33 cellular contexts compared by ENCODE assay signal in genomic region chr19:51548213-51548651, GRCh38. TPM values are rescaled to one million over a fixed set of nuclear protein-coding genes. Genes with fewer than 3 reads are reported as not detected.
A peak's percentile ranks its signal among the peaks of the same experiment; 100 is the strongest.
DNase-seq lines count a peak whose midpoint lies in the region; ATAC-seq, FAIRE-seq and TF ChIP-seq lines count a peak whose summit lies in the region.
"Had no signal": no experiment of that assay in that cellular context is flagged by ENCODE, and none has a peak within 500 bp of the region (broad histone marks: within the 10 kb centered on the region; RNA-seq: fewer than 3 reads in every experiment).

No MANE protein-coding gene starts in this region.

- peak overlapping the region; percentile 88 to 98 for H3K9ac ChIP-seq in K562 (ENCODE audit: insufficient read depth in 1 of 2, low read depth in 2 of 2, low read length in 2 of 2)

- H3K9me3 ChIP-seq in K562 (replicated peaks; ENCODE audit: control insufficient read depth, insufficient read depth, low read depth, low read length) (no peaks in the 10 kb centered on the region), osteoblast (ENCODE audit: low read depth, low read length) (no peaks in the 10 kb centered on the region)
- H3K9me3 ChIP-seq: gastroesophageal sphincter, right lobe of liver, spleen, uterus had no signal

- H3K4me1 ChIP-seq in K562 (replicated peaks in 1 of 2; ENCODE audit: control insufficient read depth in 2 of 2, insufficient read depth in 2 of 2, low read length in 2 of 2) (peaks cover 51 to 52% of the 10 kb centered on the region in 2 experiments), osteoblast (ENCODE audit: insufficient read depth, low read length) (peaks cover 21% of the 10 kb centered on the region)
- H3K4me1 ChIP-seq: gastroesophageal sphincter, right lobe of liver, stomach, uterus had no signal

- peak overlapping the region; percentile 35 for H3K4me3 ChIP-seq in Jurkat, Clone E6-1 (ENCODE audit: low read length)
- H3K4me3 ChIP-seq in K562: peak overlapping the region; percentile 51
- no peak overlapping the region for H3K4me3 ChIP-seq in osteoblast (ENCODE audit: insufficient read depth, low read length)
- H3K4me3 ChIP-seq: gastroesophageal sphincter, GM23338, right lobe of liver, spleen, stomach, uterus had no signal

- 3% methylated on average over 5 of the region's 5 CpGs for WGBS in K562 (ENCODE audit: insufficient coverage, low coverage, missing lambda C conversion rate)

- peak overlapping the region; percentile 16; the same call in 1 of the 2 replicates for H2AFZ ChIP-seq in K562 (ENCODE audit: low read depth, low read length)
- H2AFZ ChIP-seq in osteoblast (ENCODE audit: low read length): no peak overlapping the region
- H2AFZ ChIP-seq: GM23338 had no signal

- TF ChIP-seq POLR2A in K562 (conservative IDR thresholded peaks at IDR 0.05): no peak; the same call in 1 of the 2 replicates

- no TSS peak for BruUV-seq in K562 (replicated peaks; lab: Mats Ljungman, UMichigan)

- peaks cover 25% of the 10 kb centered on the region for H3K27me3 Mint-ChIP-seq in activated CD4-positive, alpha-beta T cell treated with anti-CD3 and anti-CD28 coated beads, Interleukin-2, amount 10 ng/mL, durations not matched to agents 24 days and 14 days

- peak; percentile 2 for ATAC-seq in K562
- no peak for ATAC-seq in stimulated activated effector memory CD8-positive, alpha-beta T cell treated with anti-CD3 and anti-CD28 coated beads, Interleukin-12 subunit alpha, Interleukin-12 subunit beta, amount 100 ng/mL, for 72 hours
- ATAC-seq: gastroesophageal sphincter, GM23338, left colon had no signal

- peak overlapping the region; percentile 100 for H3K27ac ChIP-seq in K562 (ENCODE audit: extremely low read depth, low read depth, low read length)
- H3K27ac ChIP-seq in osteoblast (ENCODE audit: low read depth, low read length): peak overlapping the region; percentile 81
- H3K27ac ChIP-seq: gastroesophageal sphincter, right lobe of liver, stomach, uterus had no signal

- peak overlapping the region; percentile 98 for H3K4me2 ChIP-seq in K562 (ENCODE audit: insufficient read depth, low read length)
- H3K4me2 ChIP-seq in osteoblast (ENCODE audit: insufficient read depth, low read length): no peak overlapping the region
- H3K4me2 ChIP-seq: GM23338 had no signal

- no peaks in the 10 kb centered on the region for H3K36me3 Mint-ChIP-seq in activated CD4-positive, alpha-beta T cell treated with anti-CD3 and anti-CD28 coated beads, Interleukin-2, amount 10 ng/mL, durations not matched to agents 24 days and 14 days (ENCODE audit: low read depth)
- no peaks in the 10 kb centered on the region for H3K36me3 Mint-ChIP-seq in stimulated activated effector memory CD8-positive, alpha-beta T cell treated with anti-CD3 and anti-CD28 coated beads, Interleukin-12 subunit alpha, Interleukin-12 subunit beta, amount 100 ng/mL, for 72 hours
- H3K36me3 Mint-ChIP-seq: activated naive CD8-positive, alpha-beta T cell treated with anti-CD3 and anti-CD28 coated beads for 36 hours had no signal

- CTCF ChIA-PET in K562 (lab: Yijun Ruan, JAX; ENCODE audit: low intra/inter-chr PET ratio): no interaction called here

- in situ Hi-C loops in K562 (cut with MboI): no loop called here

- H3K79me2 ChIP-seq in K562 (ENCODE audit: control insufficient read depth, insufficient read depth, low read length): peaks cover 67% of the 10 kb centered on the region
- no peaks in the 10 kb centered on the region for H3K79me2 ChIP-seq in osteoblast (ENCODE audit: insufficient read depth, low read length)

- H3K27me3 ChIP-seq in K562 (ENCODE audit: control insufficient read depth in 2 of 2, insufficient read depth in 2 of 2, low read length in 2 of 2) (no peaks in the 10 kb centered on the region; a peak in 1 of 5 replicates), osteoblast (ENCODE audit: insufficient read depth, low read length) (no peaks in the 10 kb centered on the region)
- H3K27me3 ChIP-seq: right lobe of liver, uterus had no signal

- H3K9me3 Mint-ChIP-seq in activated CD4-positive, alpha-beta T cell treated with anti-CD3 and anti-CD28 coated beads, Interleukin-2, amount 10 ng/mL, durations not matched to agents 24 days and 14 days: peaks cover 3% of the 10 kb centered on the region
- H3K9me3 Mint-ChIP-seq in stimulated activated effector memory CD8-positive, alpha-beta T cell treated with anti-CD3 and anti-CD28 coated beads, Interleukin-12 subunit alpha, Interleukin-12 subunit beta, amount 100 ng/mL, for 72 hours: peaks cover 7% of the 10 kb centered on the region
- H3K9me3 Mint-ChIP-seq: activated naive CD8-positive, alpha-beta T cell treated with anti-CD3 and anti-CD28 coated beads for 36 hours had no signal

- peak overlapping the region; percentile 55 for H3K27ac Mint-ChIP-seq in activated CD4-positive, alpha-beta T cell treated with anti-CD3 and anti-CD28 coated beads, Interleukin-2, amount 10 ng/mL, durations not matched to agents 24 days and 14 days
- H3K27ac Mint-ChIP-seq in stimulated activated effector memory CD8-positive, alpha-beta T cell treated with anti-CD3 and anti-CD28 coated beads, Interleukin-12 subunit alpha, Interleukin-12 subunit beta, amount 100 ng/mL, for 72 hours: no peak overlapping the region
- H3K27ac Mint-ChIP-seq: activated naive CD8-positive, alpha-beta T cell treated with anti-CD3 and anti-CD28 coated beads for 36 hours; GM23338; nephron progenitor cell had no signal

- H3K4me3 Mint-ChIP-seq in activated CD4-positive, alpha-beta T cell treated with anti-CD3 and anti-CD28 coated beads, Interleukin-2, amount 10 ng/mL, durations not matched to agents 24 days and 14 days: no peak overlapping the region
- no peak overlapping the region for H3K4me3 Mint-ChIP-seq in stimulated activated effector memory CD8-positive, alpha-beta T cell treated with anti-CD3 and anti-CD28 coated beads, Interleukin-12 subunit alpha, Interleukin-12 subunit beta, amount 100 ng/mL, for 72 hours
- H3K4me3 Mint-ChIP-seq: activated naive CD8-positive, alpha-beta T cell treated with anti-CD3 and anti-CD28 coated beads for 36 hours; GM23338; nephron progenitor cell had no signal

- POLR2A ChIA-PET in K562 (lab: Yijun Ruan, JAX): interaction anchor here (0.6 to 3.5 kb wide), 24 partner anchors 9 to 126 kb away, joined by 3 to 31 read pairs (median 6); partner anchors contain the start of genes SIGLEC6 and ZNF175

- TF ChIP-seq RAD21 in K562 (CRISPR knock-in tag; conservative IDR thresholded peaks at IDR 0.05 in 1 of 2, IDR thresholded peaks at IDR 0.05 in 1 of 2): no peak

- H4K20me1 ChIP-seq in K562 (replicated peaks; ENCODE audit: control insufficient read depth, insufficient read depth, low read length): no peaks in the 10 kb centered on the region
- H4K20me1 ChIP-seq in osteoblast (ENCODE audit: insufficient read depth, low read length): no peaks in the 10 kb centered on the region

- H3K36me3 ChIP-seq in K562 (ENCODE audit: control insufficient read depth, insufficient read depth, low read length) (peaks cover 10% of the 10 kb centered on the region; the same call in 2 of the 3 replicates), osteoblast (ENCODE audit: insufficient read depth, low read length) (no peaks in the 10 kb centered on the region)
- H3K36me3 ChIP-seq: gastroesophageal sphincter, right lobe of liver, spleen, stomach, uterus had no signal

- TF ChIP-seq CTCF in K562 (IDR thresholded peaks at IDR 0.05 in 2 of 3, conservative IDR thresholded peaks at IDR 0.05 in 1 of 3; ENCODE audit: insufficient read depth in 2 of 3, low read depth in 1 of 3, low read length in 3 of 3): no peak
- no peak for TF ChIP-seq CTCF in osteoblast (IDR thresholded peaks at IDR 0.05; ENCODE audit: extremely low read depth, low read depth, low read length)

- peak; percentile 27 for DNase-seq in activated CD4-positive, alpha-beta T cell treated with anti-CD3 and anti-CD28 coated beads, Interleukin-2, amount 10 ng/mL, durations not matched to agents 24 days and 14 days
- no peak for DNase-seq in activated CD4-positive, alpha-beta T cell treated with anti-CD3 and anti-CD28 coated beads, Interleukin-2, amount 50 U/mL, for 48 hours
- DNase-seq in Jurkat, Clone E6-1 (ENCODE audit: low read depth, low spot score): no peak
- DNase-seq in K562 (ENCODE audit: extremely low read depth in 1 of 4, low spot score in 3 of 4) (peak in 2 of 4 experiments; percentile 53 to 87), osteoblast (ENCODE audit: insufficient read length, low spot score, missing footprints) (no peak), H4 (ENCODE audit: low spot score) (no peak), kidney glomerular epithelial cell (lab: John Stamatoyannopoulos, UW) (no peak)
- DNase-seq in stimulated activated effector memory CD8-positive, alpha-beta T cell treated with anti-CD3 and anti-CD28 coated beads, Interleukin-12 subunit alpha, Interleukin-12 subunit beta, amount 100 ng/mL, for 72 hours (ENCODE audit: low spot score in 2 of 2): no peak
- DNase-seq: 8988T; activated CD8-positive, alpha-beta memory T cell treated with anti-CD3 and anti-CD28 coated beads for 24 hours; activated effector memory CD4-positive, alpha-beta T cell treated with Interleukin-2 at 50 U/mL for 16 hours; activated naive CD8-positive, alpha-beta T cell treated with anti-CD3 and anti-CD28 coated beads for 36 hours; activated T-cell treated with anti-CD3 and anti-CD28 coated beads for 4 hours; anterior cingulate cortex; hypothalamus; left colon; mammary epithelial cell; NCI-H1694; NCI-H774; nephron progenitor cell; right lobe of liver; spleen; stimulated activated CD4-positive, alpha-beta T cell treated with anti-CD3 and anti-CD28 coated beads, Interleukin-2, amount 100 ng/mL, for 24 hours; stomach; SW 1271; T1000; uterus had no signal

- H3K4me1 Mint-ChIP-seq in activated CD4-positive, alpha-beta T cell treated with anti-CD3 and anti-CD28 coated beads, Interleukin-2, amount 10 ng/mL, durations not matched to agents 24 days and 14 days: peaks cover 37% of the 10 kb centered on the region
- peaks cover 38% of the 10 kb centered on the region for H3K4me1 Mint-ChIP-seq in stimulated activated effector memory CD8-positive, alpha-beta T cell treated with anti-CD3 and anti-CD28 coated beads, Interleukin-12 subunit alpha, Interleukin-12 subunit beta, amount 100 ng/mL, for 72 hours
- H3K4me1 Mint-ChIP-seq: nephron progenitor cell had no signal

- intact Hi-C loops in activated CD4-positive, alpha-beta T cell treated with anti-CD3 and anti-CD28 coated beads, Interleukin-2, amount 10 ng/mL, durations not matched to agents 24 days and 14 days (cut with micrococcal nuclease): no loop called here
- intact Hi-C loops in K562 (cut with micrococcal nuclease): no loop called here

- no peak; the same call in 1 of the 2 replicates for TF ChIP-seq EP300 in K562 (IDR thresholded peaks at IDR 0.05; ENCODE audit: low read length)

- peak; percentile 64 for FAIRE-seq in K562 (lab: Jason Lieb, UNC)
- FAIRE-seq: bronchial epithelial cell, D721Med, HTR-8/SVneo had no signal

- no peaks in the 10 kb centered on the region for H3K9me1 ChIP-seq in K562 (ENCODE audit: control insufficient read depth, insufficient read depth, low read length)

RNA-seq across cellular contexts. Expression of gene SIGLEC6, which starts 16.8 kb away (rescaled TPM):
- total RNA-seq in activated CD4-positive, alpha-beta T cell treated with anti-CD3 and anti-CD28 coated beads, Interleukin-2, amount 10 ng/mL, durations not matched to agents 24 days and 14 days: 0.91 and 0.95 TPM in 2 replicates
- 1.1 TPM for polyA plus RNA-seq in Jurkat, Clone E6-1 (2012; ENCODE audit: insufficient read depth, insufficient read length)
- 0.67 TPM in 1 of 2 replicates, not detected in the other for total RNA-seq in K562 (2011; cell fraction: chromatin; rRNA removed; ENCODE audit: low replicate concordance)
- 0.26 and 0.67 TPM in 2 replicates for total RNA-seq in K562 (2011; cell fraction: nucleolus; rRNA removed)
- 0.46 and 0.51 TPM in 2 replicates for total RNA-seq in K562 (2011; cell fraction: nucleoplasm; rRNA removed)
- total RNA-seq in K562 (2014; rRNA removed) (1.00 and 1.0 TPM in 2 replicates), K562 (2014; rRNA removed; fragmentation: Illumina TruSeq; extraction: Trizol) (0.73 TPM in 2 replicates), K562 (2015; rRNA removed; fragmentation: Illumina TruSeq; extraction: Trizol) (17.5 and 21.9 TPM in 2 replicates), K562 (2021) (0.58 and 0.71 TPM in 2 replicates), osteoblast (not detected in 2 replicates)
- polyA plus RNA-seq in K562 (2011; rRNA removed) (0.57 and 1.8 TPM in 2 replicates), K562 (2014; fragmentation: Illumina TruSeq; extraction: Trizol) (0.59 and 0.65 TPM in 2 replicates), K562 (2014; fragmentation: Nextera tagmentation; extraction: Ambion mirVana) (under 1 TPM; 0.03 to 0.13 TPM), K562 (2014; rRNA removed) (0.77 and 0.81 TPM in 2 replicates)
- polyA plus RNA-seq in K562 (2011; cell fraction: cytosol; rRNA removed): 0.49 and 1.0 TPM in 2 replicates
- polyA plus RNA-seq in K562 (2011; cell fraction: nucleus; rRNA removed): 1.4 and 2.2 TPM in 2 replicates
- 7.2 and 41.7 TPM in 2 replicates for polyA plus RNA-seq in K562 (2012)
- 0.81 and 1.6 TPM in 2 replicates for polyA minus RNA-seq in K562 (2011; rRNA and poly(A)+ RNA removed)
- not detected in 2 replicates for polyA minus RNA-seq in K562 (2011; cell fraction: cytosol; rRNA and poly(A)+ RNA removed)
- 0.27 and 1.4 TPM in 2 replicates for polyA minus RNA-seq in K562 (2011; cell fraction: nucleus; rRNA and poly(A)+ RNA removed)
- total RNA-seq in H4 (2014; rRNA removed; shearing (Covaris generic)): not detected in 2 replicates
- total RNA-seq: activated naive CD8-positive, alpha-beta T cell treated with anti-CD3 and anti-CD28 coated beads for 36 hours; bronchial epithelial cell; LHCN-M2; mammary epithelial cell; right lobe of liver had no signal
- polyA plus RNA-seq: GM23338, mammary epithelial cell had no signal

RNA-seq across cellular contexts. Expression of gene ZNF175, which starts 22.9 kb away (rescaled TPM):
- total RNA-seq in activated CD4-positive, alpha-beta T cell treated with anti-CD3 and anti-CD28 coated beads, Interleukin-2, amount 10 ng/mL, durations not matched to agents 24 days and 14 days: 8.5 and 10.2 TPM in 2 replicates
- 15.6 TPM for polyA plus RNA-seq in Jurkat, Clone E6-1 (2012; ENCODE audit: insufficient read depth, insufficient read length)
- total RNA-seq in K562 (2011; cell fraction: chromatin; rRNA removed; ENCODE audit: low replicate concordance): 53.3 and 97.8 TPM in 2 replicates
- total RNA-seq in K562 (2011; cell fraction: nucleolus; rRNA removed): 31.9 and 40.5 TPM in 2 replicates
- 60.0 and 79.1 TPM in 2 replicates for total RNA-seq in K562 (2011; cell fraction: nucleoplasm; rRNA removed)
- total RNA-seq in K562 (2014; rRNA removed) (5.8 and 6.6 TPM in 2 replicates), K562 (2014; rRNA removed; fragmentation: Illumina TruSeq; extraction: Trizol) (19.0 and 22.1 TPM in 2 replicates), K562 (2015; rRNA removed; fragmentation: Illumina TruSeq; extraction: Trizol) (13.9 and 14.0 TPM in 2 replicates), K562 (2021) (19.5 and 23.7 TPM in 2 replicates), osteoblast (6.2 and 7.6 TPM in 2 replicates)
- polyA plus RNA-seq in K562 (2011; rRNA removed) (37.1 and 37.9 TPM in 2 replicates), K562 (2014; fragmentation: Illumina TruSeq; extraction: Trizol) (17.5 and 21.4 TPM in 2 replicates), K562 (2014; fragmentation: Nextera tagmentation; extraction: Ambion mirVana) (1 to 10 TPM; 3.7 to 4.4 TPM), K562 (2014; rRNA removed) (11.1 and 12.8 TPM in 2 replicates)
- 5.6 and 11.8 TPM in 2 replicates for polyA plus RNA-seq in K562 (2011; cell fraction: cytosol; rRNA removed)
- 40.2 and 52.7 TPM in 2 replicates for polyA plus RNA-seq in K562 (2011; cell fraction: nucleus; rRNA removed)
- polyA plus RNA-seq in K562 (2012): 23.6 and 33.7 TPM in 2 replicates
- 38.3 and 54.3 TPM in 2 replicates for polyA minus RNA-seq in K562 (2011; rRNA and poly(A)+ RNA removed)
- polyA minus RNA-seq in K562 (2011; cell fraction: cytosol; rRNA and poly(A)+ RNA removed): 13.5 and 26.7 TPM in 2 replicates
- 19.4 and 42.9 TPM in 2 replicates for polyA minus RNA-seq in K562 (2011; cell fraction: nucleus; rRNA and poly(A)+ RNA removed)
- total RNA-seq in H4 (2014; rRNA removed; shearing (Covaris generic)): 3.1 and 5.1 TPM in 2 replicates

RNA-seq across cellular contexts. Expression of gene SIGLEC12, which starts 46.6 kb away (rescaled TPM):
- 0.98 and 1.5 TPM in 2 replicates for total RNA-seq in activated CD4-positive, alpha-beta T cell treated with anti-CD3 and anti-CD28 coated beads, Interleukin-2, amount 10 ng/mL, durations not matched to agents 24 days and 14 days
- not detected for polyA plus RNA-seq in Jurkat, Clone E6-1 (2012; ENCODE audit: insufficient read depth, insufficient read length)
- 1.7 and 3.3 TPM in 2 replicates for total RNA-seq in K562 (2011; cell fraction: chromatin; rRNA removed; ENCODE audit: low replicate concordance)
- 3.0 TPM in 2 replicates for total RNA-seq in K562 (2011; cell fraction: nucleolus; rRNA removed)
- total RNA-seq in K562 (2011; cell fraction: nucleoplasm; rRNA removed): 2.5 and 2.7 TPM in 2 replicates
- 0.45 and 0.69 TPM in 2 replicates for total RNA-seq in K562 (2014; rRNA removed)
- total RNA-seq in K562 (2014; rRNA removed; fragmentation: Illumina TruSeq; extraction: Trizol): 0.26 and 0.33 TPM in 2 replicates
- 0.83 and 0.90 TPM in 2 replicates for total RNA-seq in K562 (2015; rRNA removed; fragmentation: Illumina TruSeq; extraction: Trizol)
- 0.69 and 0.83 TPM in 2 replicates for total RNA-seq in K562 (2021)
- polyA plus RNA-seq in K562 (2011; rRNA removed): 1.3 and 3.1 TPM in 2 replicates
- 1.9 and 2.3 TPM in 2 replicates for polyA plus RNA-seq in K562 (2011; cell fraction: cytosol; rRNA removed)
- 7.8 and 9.4 TPM in 2 replicates for polyA plus RNA-seq in K562 (2011; cell fraction: nucleus; rRNA removed)
- polyA plus RNA-seq in K562 (2012): 0.90 and 2.6 TPM in 2 replicates
- 0.61 and 1.3 TPM in 2 replicates for polyA plus RNA-seq in K562 (2014; fragmentation: Illumina TruSeq; extraction: Trizol)
- polyA plus RNA-seq in K562 (2014; fragmentation: Nextera tagmentation; extraction: Ambion mirVana): under 1 TPM; 0.08 to 0.10 TPM
- polyA plus RNA-seq in K562 (2014; rRNA removed): 0.54 and 0.85 TPM in 2 replicates
- polyA minus RNA-seq in K562 (2011; rRNA and poly(A)+ RNA removed): 2.0 and 2.7 TPM in 2 replicates
- polyA minus RNA-seq in K562 (2011; cell fraction: cytosol; rRNA and poly(A)+ RNA removed): 1.5 TPM in 1 of 2 replicates, not detected in the other
- 2.7 and 6.8 TPM in 2 replicates for polyA minus RNA-seq in K562 (2011; cell fraction: nucleus; rRNA and poly(A)+ RNA removed)
- under 0.01 TPM in 1 of 2 replicates, not detected in the other for total RNA-seq in osteoblast
- not detected in 2 replicates for total RNA-seq in H4 (2014; rRNA removed; shearing (Covaris generic))
- total RNA-seq: bronchial epithelial cell, GM23338, LHCN-M2, mammary epithelial cell had no signal
- polyA plus RNA-seq: GM23338, mammary epithelial cell had no signal
